Comparison of ENCODE assay signal across 1 cellular context in the genomic region with DNA sequence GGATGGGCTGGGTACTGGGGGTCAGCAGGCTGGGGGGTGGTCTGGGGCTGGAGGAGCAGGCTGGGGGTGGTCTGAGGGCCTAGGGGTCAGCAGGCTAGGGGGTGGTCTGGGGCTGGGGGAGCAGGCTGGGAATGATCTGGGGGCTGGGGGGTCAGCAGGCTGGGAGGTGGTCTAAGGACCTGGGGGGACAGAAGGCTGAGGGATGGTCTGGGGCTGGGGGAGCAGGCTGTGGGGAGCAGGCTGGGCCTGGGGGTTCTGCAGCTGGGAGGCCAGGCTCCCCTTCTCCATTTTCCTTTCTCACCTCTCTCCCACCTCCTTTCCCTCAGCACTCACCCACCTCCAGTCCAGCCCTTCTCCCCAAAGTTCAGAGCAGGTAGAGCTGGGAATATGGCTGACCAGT.
TF ChIP-seq lines count a peak whose summit lies in the region.

No MANE protein-coding gene starts in this region.

TF ChIP-seq in IMR-90, 13 proteins besides CTCF, POLR2A, EP300 and RAD21:
- TF ChIP-seq, protein P1, sequence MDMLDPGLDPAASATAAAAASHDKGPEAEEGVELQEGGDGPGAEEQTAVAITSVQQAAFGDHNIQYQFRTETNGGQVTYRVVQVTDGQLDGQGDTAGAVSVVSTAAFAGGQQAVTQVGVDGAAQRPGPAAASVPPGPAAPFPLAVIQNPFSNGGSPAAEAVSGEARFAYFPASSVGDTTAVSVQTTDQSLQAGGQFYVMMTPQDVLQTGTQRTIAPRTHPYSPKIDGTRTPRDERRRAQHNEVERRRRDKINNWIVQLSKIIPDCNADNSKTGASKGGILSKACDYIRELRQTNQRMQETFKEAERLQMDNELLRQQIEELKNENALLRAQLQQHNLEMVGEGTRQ (IDR thresholded peaks at IDR 0.05; ENCODE audit: low read depth, low read length), result no peak
- TF ChIP-seq MAFK (IDR thresholded peaks at IDR 0.05; ENCODE audit: low read depth, low read length) (no peak), FOS (IDR thresholded peaks at IDR 0.05; ENCODE audit: low read depth, low read length) (no peak), CHD1 (IDR thresholded peaks at IDR 0.05; ENCODE audit: low read depth, low read length) (no peak), NFE2L2 (IDR thresholded peaks at IDR 0.05; ENCODE audit: low read depth, low read length) (no peak), SMC3 (IDR thresholded peaks at IDR 0.05; ENCODE audit: low read depth, low read length) (no peak), BHLHE40 (IDR thresholded peaks at IDR 0.05; ENCODE audit: low read depth, low read length) (no peak), ELK1 (IDR thresholded peaks at IDR 0.05; ENCODE audit: borderline replicate concordance, low read depth, low read length) (no peak), MXI1 (IDR thresholded peaks at IDR 0.05; ENCODE audit: borderline replicate concordance, low read depth, low read length) (no peak), RFX5 (IDR thresholded peaks at IDR 0.05; ENCODE audit: low read depth, low read length) (no peak), MAZ (IDR thresholded peaks at IDR 0.05; ENCODE audit: borderline replicate concordance, low read depth, low read length) (no peak), CEBPB (IDR thresholded peaks at IDR 0.05; ENCODE audit: low read depth, low read length) (no peak), RCOR1 (IDR thresholded peaks at IDR 0.05; ENCODE audit: insufficient replicate concordance, low read length) (no peak)
TF ChIP-seq in IMR-90: peak in this region for 0.
